9 cellular contexts compared by ENCODE assay signal in the genomic region with DNA sequence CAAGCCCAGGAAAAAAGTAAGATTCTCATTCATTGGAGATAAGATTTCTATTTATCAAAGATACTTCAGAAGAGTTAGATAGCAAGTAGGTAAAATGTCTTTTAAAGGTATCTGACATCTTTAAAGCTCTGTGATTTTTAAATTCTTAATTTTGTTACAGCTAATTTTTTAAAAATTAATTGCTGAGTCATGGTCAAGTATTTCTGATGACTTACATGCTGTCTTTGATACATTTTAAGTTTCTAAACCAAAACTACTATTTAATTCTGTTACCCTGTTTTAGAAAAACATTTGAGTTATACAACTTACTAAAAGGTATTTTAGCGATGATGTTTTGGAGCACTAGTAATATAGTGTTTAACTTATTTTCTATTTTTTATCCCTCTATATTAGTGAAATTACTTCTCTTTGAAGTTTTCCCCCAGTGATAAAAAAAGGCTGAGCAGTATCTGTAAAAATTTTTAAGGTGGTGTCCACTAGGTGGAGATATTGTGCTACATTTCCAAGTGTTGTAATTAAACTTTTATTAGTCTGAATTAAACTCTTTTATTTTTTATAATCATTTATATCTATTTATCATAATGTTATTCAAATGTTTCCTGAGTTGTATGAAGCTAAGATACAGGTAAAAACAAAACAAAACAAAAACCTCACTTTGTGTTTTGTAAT. TPM values are rescaled to one million over a fixed set of nuclear protein-coding genes. Genes with fewer than 3 reads are reported as not detected.
DNase-seq lines count a peak whose midpoint lies in the region; ATAC-seq, FAIRE-seq and TF ChIP-seq lines count a peak whose summit lies in the region.
"Had no signal": no experiment of that assay in that cellular context is flagged by ENCODE, and none has a peak within 500 bp of the region (broad histone marks: within the 10 kb centered on the region; RNA-seq: fewer than 3 reads in every experiment).

No MANE protein-coding gene starts in this region.

- CTCF ChIA-PET in activated naive CD4-positive, alpha-beta T cell treated with anti-CD3 and anti-CD28 coated beads for 36 hours (lab: Charles Lee), result interaction anchor here (0.6 to 2.4 kb wide), 4 partner anchors 16 to 1278 kb away, joined by 3 to 5 read pairs (median 4); a partner anchor contains a TSS

- H3K36me3 Mint-ChIP-seq in activated naive CD4-positive, alpha-beta T cell treated with anti-CD3 and anti-CD28 coated beads for 36 hours (ENCODE audit: low read depth), result peaks cover 1% of the 10 kb centered on the region

- intact Hi-C loops in colonic mucosa (cut with DNase I), result no loop called here
- intact Hi-C loops in pancreas (cut with DNase I), result no loop called here
- intact Hi-C loops in activated naive CD4-positive, alpha-beta T cell treated with anti-CD3 and anti-CD28 coated beads for 36 hours (cut with micrococcal nuclease), result loop anchor here (1.0 kb wide), 1 partner anchor 185 kb away; no protein-coding TSS in a partner anchor

- no peak overlapping the region for H3K27ac ChIP-seq in colonic mucosa
- no peak overlapping the region for H3K27ac ChIP-seq in pancreas
- H3K27ac ChIP-seq: BLaER1 had no signal

- H3K36me3 ChIP-seq in colonic mucosa (no peaks in the 10 kb centered on the region), pancreas (no peaks in the 10 kb centered on the region)
- H3K36me3 ChIP-seq: BLaER1 had no signal

- H3K9me3 ChIP-seq in colonic mucosa, result no peaks in the 10 kb centered on the region
- H3K9me3 ChIP-seq in pancreas, result no peaks in the 10 kb centered on the region
- H3K9me3 ChIP-seq: BLaER1 had no signal

- H3K9ac ChIP-seq in colonic mucosa (ENCODE audit: low read depth in 2 of 2, low read length in 2 of 2), result no peak overlapping the region
- H3K9ac ChIP-seq: BLaER1 had no signal

- peak in 2 of 3 experiments; percentile 25 to 56 for DNase-seq in NCI-H1417 (lab: John Stamatoyannopoulos, UW)
- no peak for DNase-seq in NCI-H1417 treated with DMSO at 0.1 percent for 48 hours (lab: John Stamatoyannopoulos, UW)
- DNase-seq in NAMALWA (ENCODE audit: low spot score), result peak; percentile 71
- DNase-seq in colonic mucosa, result no peak
- DNase-seq in pancreas, result no peak
- DNase-seq in activated naive CD4-positive, alpha-beta T cell treated with anti-CD3 and anti-CD28 coated beads for 36 hours, result no peak
- no peak for DNase-seq in NCI-H2081 treated with DMSO at 0.1 percent for 48 hours (lab: John Stamatoyannopoulos, UW)

- 10 to 23% methylated on average over 1 of the region's 1 CpG for WGBS in pancreas, 2 donors

- FAIRE-seq in pancreas (lab: Jason Lieb, UNC), result peak; percentile 96

- no peaks in the 10 kb centered on the region for H3K4me1 Mint-ChIP-seq in activated naive CD4-positive, alpha-beta T cell treated with anti-CD3 and anti-CD28 coated beads for 36 hours (ENCODE audit: low read depth)

- ATAC-seq in pancreas, result no peak
- no peak for ATAC-seq in GM21360 (IDR thresholded peaks at IDR 0.05; ENCODE audit: unreplicated experiment)

- no peak overlapping the region for H3K27ac Mint-ChIP-seq in activated naive CD4-positive, alpha-beta T cell treated with anti-CD3 and anti-CD28 coated beads for 36 hours

- H3K27me3 ChIP-seq in colonic mucosa, result no peaks in the 10 kb centered on the region
- no peaks in the 10 kb centered on the region for H3K27me3 ChIP-seq in pancreas
- H3K27me3 ChIP-seq: BLaER1 had no signal

- TF ChIP-seq CTCF in colonic mucosa (IDR thresholded peaks at IDR 0.05) (peak; percentile 57), pancreas (IDR thresholded peaks at IDR 0.05) (peak in 3 of 4 donors; percentile 19 to 31 (median 26))

- no peaks in the 10 kb centered on the region for H3K4me1 ChIP-seq in colonic mucosa
- H3K4me1 ChIP-seq in pancreas, result no peaks in the 10 kb centered on the region
- H3K4me1 ChIP-seq: BLaER1 had no signal

- H3K4me3 Mint-ChIP-seq in activated naive CD4-positive, alpha-beta T cell treated with anti-CD3 and anti-CD28 coated beads for 36 hours, result no peak overlapping the region

- H3K27me3 Mint-ChIP-seq in activated naive CD4-positive, alpha-beta T cell treated with anti-CD3 and anti-CD28 coated beads for 36 hours (ENCODE audit: low read depth), result no peaks in the 10 kb centered on the region

- H3K9me3 Mint-ChIP-seq in activated naive CD4-positive, alpha-beta T cell treated with anti-CD3 and anti-CD28 coated beads for 36 hours, result no peaks in the 10 kb centered on the region

- no peak overlapping the region for H3K4me3 ChIP-seq in colonic mucosa
- H3K4me3 ChIP-seq in pancreas, result no peak overlapping the region
- H3K4me3 ChIP-seq: BLaER1 had no signal

RNA-seq across cellular contexts. Expression of a gene that starts 11.5 kb away (rescaled TPM):
- total RNA-seq in colonic mucosa (10 to 100 TPM in 1 of 2 donors, 1 to 10 TPM in 1; 5.6 to 10.2 TPM), pancreas (1 to 10 TPM; 2.8 to 7.0 (median 4.5) TPM)
- 1 to 10 TPM in 1 of 2 donors, under 1 TPM in 1; 0.76 to 1.3 TPM for polyA plus RNA-seq in pancreas
- 10 to 100 TPM; 21.6 to 23.9 TPM for total RNA-seq in activated naive CD4-positive, alpha-beta T cell treated with anti-CD3 and anti-CD28 coated beads for 36 hours

Comparison
In these comparisons a context has a peak if more than half of its experiments do, and no peak if none do; other contexts are left out.
1. DNase-seq: peak in NCI-H1417 (2 of 3) and NAMALWA (single experiment); none in NCI-H1417 treated with DMSO at 0.1 percent for 48 hours (single experiment), colonic mucosa (single experiment), pancreas (0 of 6), activated naive CD4-positive, alpha-beta T cell treated with anti-CD3 and anti-CD28 coated beads for 36 hours (single experiment) and NCI-H2081 treated with DMSO at 0.1 percent for 48 hours (single experiment).